Comparison of ENCODE assay signal across 29 cellular contexts in genomic region chr9:97277953-97278352, GRCh38. TPM values are rescaled to one million over a fixed set of nuclear protein-coding genes. Genes with fewer than 3 reads are reported as not detected.
"Had no signal": no experiment of that assay in that cellular context is flagged by ENCODE, and none has a peak within 500 bp of the region (broad histone marks: within the 10 kb centered on the region; RNA-seq: fewer than 3 reads in every experiment).

No MANE protein-coding gene starts in this region.

- DNase-seq: effector CD8-positive, alpha-beta T cell; effector memory CD8-positive, alpha-beta T cell; endodermal cell; erythroblast; esophagus squamous epithelium; foreskin fibroblast; foreskin melanocyte; gastrocnemius medialis; glutamatergic neuron; head of caudate nucleus; heart right ventricle; hippocampal formation; left cardiac atrium; left lung; left ventricle myocardium superior; lower lobe of right lung; mesenchymal stem cell; naive B cell; naive thymus-derived CD8-positive, alpha-beta T cell had no signal

- ATAC-seq: effector memory CD8-positive, alpha-beta T cell; esophagus mucosa; gastrocnemius medialis; heart right ventricle; left cardiac atrium; left lung; left ventricle myocardium superior; lower lobe of right lung; naive thymus-derived CD8-positive, alpha-beta T cell had no signal

- H3K27ac ChIP-seq: coronary artery, epithelial cell of prostate, esophagus squamous epithelium, gastrocnemius medialis, heart right ventricle, left lung, lower lobe of right lung had no signal

- H3K4me3 ChIP-seq: coronary artery, esophagus squamous epithelium, gastrocnemius medialis, heart right ventricle, left lung, lower lobe of right lung had no signal

- H3K4me3 Mint-ChIP-seq: dendritic cell treated with granulocyte-macrophage colony-stimulating factor and Interleukin-4, amounts not matched to agents 40 ng/mL and 50 ng/mL, for 4 days; effector memory CD8-positive, alpha-beta T cell; endodermal cell; mesothelial cell of epicardium; naive B cell; naive thymus-derived CD8-positive, alpha-beta T cell had no signal

- H3K27me3 ChIP-seq: esophagus squamous epithelium, gastrocnemius medialis, heart right ventricle, left lung had no signal

- FAIRE-seq: colon, endometrium, islet of Langerhans, keratinocyte had no signal

- H3K27ac Mint-ChIP-seq: dendritic cell treated with granulocyte-macrophage colony-stimulating factor and Interleukin-4, amounts not matched to agents 40 ng/mL and 50 ng/mL, for 4 days; effector memory CD8-positive, alpha-beta T cell; endodermal cell; mesothelial cell of epicardium; naive B cell; naive thymus-derived CD8-positive, alpha-beta T cell had no signal

- H3K4me1 Mint-ChIP-seq: mesothelial cell of epicardium had no signal

- H3K27me3 Mint-ChIP-seq: dendritic cell treated with granulocyte-macrophage colony-stimulating factor and Interleukin-4, amounts not matched to agents 40 ng/mL and 50 ng/mL, for 4 days; effector memory CD8-positive, alpha-beta T cell; naive B cell; naive thymus-derived CD8-positive, alpha-beta T cell had no signal

- H3K4me1 ChIP-seq: esophagus squamous epithelium, gastrocnemius medialis, heart right ventricle, left lung, lower lobe of right lung had no signal

- H3K9me3 Mint-ChIP-seq: dendritic cell treated with granulocyte-macrophage colony-stimulating factor and Interleukin-4, amounts not matched to agents 40 ng/mL and 50 ng/mL, for 4 days; effector memory CD8-positive, alpha-beta T cell; endodermal cell; mesothelial cell of epicardium; naive B cell had no signal

RNA-seq across cellular contexts. Expression of gene CCDC180, which starts 29.5 kb away (rescaled TPM):
- total RNA-seq: myocyte had no signal
